ENCODE assay signal across 1 cellular context in the genomic region with DNA sequence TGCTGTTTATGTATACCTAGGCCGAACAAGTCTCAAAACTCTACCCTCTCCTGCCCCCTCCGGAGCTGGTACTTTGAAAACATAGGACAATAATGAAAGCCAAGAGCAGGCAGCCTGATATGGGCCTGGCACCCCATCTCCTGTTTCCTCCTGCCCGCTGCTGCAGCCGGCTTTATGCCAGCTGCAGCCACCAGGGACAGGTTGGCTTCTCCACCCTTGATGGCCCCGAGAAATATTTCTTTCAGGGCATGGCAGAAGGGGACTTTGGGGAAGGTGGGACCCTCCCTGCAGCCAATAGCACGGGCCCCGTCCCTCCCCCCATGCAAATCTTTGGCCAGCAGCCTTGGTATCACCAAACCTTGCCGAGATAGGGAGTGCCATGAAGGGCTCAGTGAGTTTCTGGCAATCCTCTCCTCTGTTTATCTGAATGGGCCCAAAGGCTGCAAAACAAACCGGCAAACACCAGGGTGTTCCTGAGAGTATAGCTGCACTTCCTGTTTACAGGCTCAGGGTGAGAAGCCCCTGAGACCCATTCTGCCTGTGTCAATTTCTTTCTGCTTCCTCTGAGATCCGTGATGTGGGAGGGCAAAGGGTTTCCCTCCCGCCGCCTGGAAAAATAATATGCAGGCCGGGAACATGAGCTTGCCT.
TF ChIP-seq lines count a peak whose summit lies in the region.

No MANE protein-coding gene starts in this region.

TF ChIP-seq in HepG2, 621 proteins besides CTCF, POLR2A, EP300 and RAD21 (continued from another document):
- TF ChIP-seq, protein P1, sequence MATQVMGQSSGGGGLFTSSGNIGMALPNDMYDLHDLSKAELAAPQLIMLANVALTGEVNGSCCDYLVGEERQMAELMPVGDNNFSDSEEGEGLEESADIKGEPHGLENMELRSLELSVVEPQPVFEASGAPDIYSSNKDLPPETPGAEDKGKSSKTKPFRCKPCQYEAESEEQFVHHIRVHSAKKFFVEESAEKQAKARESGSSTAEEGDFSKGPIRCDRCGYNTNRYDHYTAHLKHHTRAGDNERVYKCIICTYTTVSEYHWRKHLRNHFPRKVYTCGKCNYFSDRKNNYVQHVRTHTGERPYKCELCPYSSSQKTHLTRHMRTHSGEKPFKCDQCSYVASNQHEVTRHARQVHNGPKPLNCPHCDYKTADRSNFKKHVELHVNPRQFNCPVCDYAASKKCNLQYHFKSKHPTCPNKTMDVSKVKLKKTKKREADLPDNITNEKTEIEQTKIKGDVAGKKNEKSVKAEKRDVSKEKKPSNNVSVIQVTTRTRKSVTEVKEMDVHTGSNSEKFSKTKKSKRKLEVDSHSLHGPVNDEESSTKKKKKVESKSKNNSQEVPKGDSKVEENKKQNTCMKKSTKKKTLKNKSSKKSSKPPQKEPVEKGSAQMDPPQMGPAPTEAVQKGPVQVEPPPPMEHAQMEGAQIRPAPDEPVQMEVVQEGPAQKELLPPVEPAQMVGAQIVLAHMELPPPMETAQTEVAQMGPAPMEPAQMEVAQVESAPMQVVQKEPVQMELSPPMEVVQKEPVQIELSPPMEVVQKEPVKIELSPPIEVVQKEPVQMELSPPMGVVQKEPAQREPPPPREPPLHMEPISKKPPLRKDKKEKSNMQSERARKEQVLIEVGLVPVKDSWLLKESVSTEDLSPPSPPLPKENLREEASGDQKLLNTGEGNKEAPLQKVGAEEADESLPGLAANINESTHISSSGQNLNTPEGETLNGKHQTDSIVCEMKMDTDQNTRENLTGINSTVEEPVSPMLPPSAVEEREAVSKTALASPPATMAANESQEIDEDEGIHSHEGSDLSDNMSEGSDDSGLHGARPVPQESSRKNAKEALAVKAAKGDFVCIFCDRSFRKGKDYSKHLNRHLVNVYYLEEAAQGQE (IDR thresholded peaks at IDR 0.05; ENCODE audit: borderline replicate concordance in 1 of 2, low read depth in 1 of 2, low read length in 2 of 2): no peak
- TF ChIP-seq HNRNPL (IDR thresholded peaks at IDR 0.05; ENCODE audit: low read depth, low read length) (0 out of 2 replicates have a peak, but pooled peaks have one; percentile 50), ZNF792 (CRISPR knock-in tag; IDR thresholded peaks at IDR 0.05) (0 out of 2 replicates have a peak, but pooled peaks have one; percentile 3), ZFX (CRISPR knock-in tag; IDR thresholded peaks at IDR 0.05; ENCODE audit: low read depth) (peak; percentile 10; the same call in 1 of the 2 replicates), AKAP8 (CRISPR knock-in tag; IDR thresholded peaks at IDR 0.05) (no peak), ZNF605 (CRISPR knock-in tag; IDR thresholded peaks at IDR 0.05) (peak; percentile 62; the same call in 1 of the 2 replicates), RARA (CRISPR knock-in tag; IDR thresholded peaks at IDR 0.05) (no peak), GABPA (IDR thresholded peaks at IDR 0.05; ENCODE audit: low read depth, low read length) (no peak), GABPA (CRISPR knock-in tag; IDR thresholded peaks at IDR 0.05; ENCODE audit: low read depth) (peak; percentile 73), MAF1 (CRISPR knock-in tag; IDR thresholded peaks at IDR 0.05; ENCODE audit: borderline replicate concordance) (no peak), JARID2 (CRISPR knock-in tag; IDR thresholded peaks at IDR 0.05; ENCODE audit: insufficient replicate concordance) (no peak), ZBTB34 (CRISPR knock-in tag; IDR thresholded peaks at IDR 0.05) (no peak; the same call in 1 of the 2 replicates), ZMAT3 (CRISPR knock-in tag; conservative IDR thresholded peaks at IDR 0.05) (peak; percentile 78; the same call in 1 of the 2 replicates), ZNF597 (CRISPR knock-in tag; IDR thresholded peaks at IDR 0.05) (no peak), DPF2 (CRISPR knock-in tag; IDR thresholded peaks at IDR 0.05; ENCODE audit: borderline replicate concordance, low read depth) (no peak), PLRG1 (conservative IDR thresholded peaks at IDR 0.05) (no peak), ZNF710 (CRISPR knock-in tag; IDR thresholded peaks at IDR 0.05; ENCODE audit: borderline replicate concordance) (peak; percentile 43; the same call in 1 of the 2 replicates), RFX3 (CRISPR knock-in tag; IDR thresholded peaks at IDR 0.05) (no peak), SP140L (CRISPR knock-in tag; IDR thresholded peaks at IDR 0.05; ENCODE audit: borderline replicate concordance) (no peak), FOXP1 (IDR thresholded peaks at IDR 0.05) (no peak), FOXP1 (CRISPR knock-in tag; IDR thresholded peaks at IDR 0.05) (peak; percentile 60), ETV5 (CRISPR knock-in tag; IDR thresholded peaks at IDR 0.05; ENCODE audit: borderline replicate concordance) (peak; percentile 73; the same call in 1 of the 2 replicates), HNF1B (CRISPR knock-in tag; IDR thresholded peaks at IDR 0.05) (no peak), SP5 (CRISPR knock-in tag; IDR thresholded peaks at IDR 0.05; ENCODE audit: borderline replicate concordance, low read depth) (0 out of 2 replicates have a peak, but pooled peaks have one; percentile 15), ZNF124 (CRISPR knock-in tag; IDR thresholded peaks at IDR 0.05) (0 out of 2 replicates have a peak, but pooled peaks have one; percentile 22), ELF3 (CRISPR knock-in tag; IDR thresholded peaks at IDR 0.05) (0 out of 2 replicates have a peak, but pooled peaks have one; percentile 34)
- TF ChIP-seq, protein P2, sequence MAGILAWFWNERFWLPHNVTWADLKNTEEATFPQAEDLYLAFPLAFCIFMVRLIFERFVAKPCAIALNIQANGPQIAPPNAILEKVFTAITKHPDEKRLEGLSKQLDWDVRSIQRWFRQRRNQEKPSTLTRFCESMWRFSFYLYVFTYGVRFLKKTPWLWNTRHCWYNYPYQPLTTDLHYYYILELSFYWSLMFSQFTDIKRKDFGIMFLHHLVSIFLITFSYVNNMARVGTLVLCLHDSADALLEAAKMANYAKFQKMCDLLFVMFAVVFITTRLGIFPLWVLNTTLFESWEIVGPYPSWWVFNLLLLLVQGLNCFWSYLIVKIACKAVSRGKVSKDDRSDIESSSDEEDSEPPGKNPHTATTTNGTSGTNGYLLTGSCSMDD (CRISPR knock-in tag; IDR thresholded peaks at IDR 0.05): no peak
